Comparison of ENCODE assay signal across 21 cellular contexts in genomic region chr14:38187475-38187874, GRCh38. TPM values are rescaled to one million over a fixed set of nuclear protein-coding genes. Genes with fewer than 3 reads are reported as not detected.
DNase-seq lines count a peak whose midpoint lies in the region; ATAC-seq and TF ChIP-seq lines count a peak whose summit lies in the region.
"Had no signal": no experiment of that assay in that cellular context is flagged by ENCODE, and none has a peak within 500 bp of the region (broad histone marks: within the 10 kb centered on the region; RNA-seq: fewer than 3 reads in every experiment).

No MANE protein-coding gene starts in this region.

- intact Hi-C loops in sigmoid colon (cut with DNase I) = no loop called here

- POLR2A ChIA-PET in RWPE1 (lab: Yijun Ruan, JAX; ENCODE audit: low non-redundant PET) = no interaction called here

- DNase-seq in RWPE1 (ENCODE audit: low spot score) (peak; percentile 39), foreskin keratinocyte (peak in 1 of 2 donors; percentile 29), sigmoid colon (no peak), mesenchymal stem cell (no peak)
- DNase-seq: CD4-positive, alpha-beta T cell; COR-L47; DMS 273 treated with DMSO at 0.1 percent for 48 hours; KG1; NCI-H1105; NCI-H146; NCI-H2029; NCI-H345; NCI-H524; NCI-H82; SHP77 had no signal

- H3K27me3 ChIP-seq in HUES6 (ENCODE audit: control insufficient read depth, insufficient read depth, low read length) (no peaks in the 10 kb centered on the region), foreskin keratinocyte (no peaks in the 10 kb centered on the region), sigmoid colon (no peaks in the 10 kb centered on the region), mesenchymal stem cell (ENCODE audit: control insufficient read depth in 1 of 2, insufficient read depth in 1 of 2, low read length in 2 of 2) (peaks cover 0 to 27% of the 10 kb centered on the region in 2 experiments)

- H2BK5ac ChIP-seq in mesenchymal stem cell (ENCODE audit: low read depth, low read length, poor library complexity, severe bottlenecking) = no peak overlapping the region

- no peak overlapping the region for H2AK5ac ChIP-seq in mesenchymal stem cell (ENCODE audit: low read length, severe bottlenecking)

- H3K4ac ChIP-seq in mesenchymal stem cell (ENCODE audit: low read depth in 1 of 2, low read length in 2 of 2) = no peak overlapping the region

- H2BK15ac ChIP-seq in mesenchymal stem cell (ENCODE audit: low read depth, poor library complexity, severe bottlenecking) = no peak overlapping the region

- H3K4me3 ChIP-seq in HUES6 (ENCODE audit: low read depth, low read length) = no peak overlapping the region
- no peak overlapping the region for H3K4me3 ChIP-seq in sigmoid colon
- H3K4me3 ChIP-seq in mesenchymal stem cell (ENCODE audit: insufficient read depth in 1 of 2, low read depth in 1 of 2, low read length in 2 of 2) = no peak overlapping the region

- H2BK12ac ChIP-seq in mesenchymal stem cell (ENCODE audit: low read length in 2 of 2) = no peak overlapping the region

- 37 to 73% methylated on average over 2 of the region's 2 CpGs for WGBS in sigmoid colon, 2 donors
- 93% methylated on average over 2 of the region's 2 CpGs for WGBS in mesenchymal stem cell

- H3K18ac ChIP-seq in mesenchymal stem cell (ENCODE audit: low read depth in 1 of 2, low read length in 2 of 2) = no peak overlapping the region

- CTCF ChIA-PET in RWPE1 (lab: Yijun Ruan, JAX) = interaction anchor here (0.5 kb wide), 1 partner anchor 672 kb away, joined by 3 read pairs; no protein-coding TSS in a partner anchor

- H3K9ac ChIP-seq in HUES6 (ENCODE audit: low read length) (no peak overlapping the region), mesenchymal stem cell (ENCODE audit: low read length) (no peak overlapping the region)

- H3K36me3 ChIP-seq in HUES6 (ENCODE audit: control insufficient read depth, insufficient read depth, low read length) (peaks cover 12% of the 10 kb centered on the region), sigmoid colon (no peaks in the 10 kb centered on the region), mesenchymal stem cell (ENCODE audit: control insufficient read depth in 1 of 2, insufficient read depth in 2 of 2, low read depth in 1 of 2, low read length in 2 of 2) (no peaks in the 10 kb centered on the region)

- TF ChIP-seq CTCF in RWPE1 (conservative IDR thresholded peaks at IDR 0.05; ENCODE audit: low read depth) (no peak), foreskin keratinocyte (conservative IDR thresholded peaks at IDR 0.05) (no peak), sigmoid colon (IDR thresholded peaks at IDR 0.05) (no peak)

- TF ChIP-seq POLR2A in sigmoid colon (IDR thresholded peaks at IDR 0.05) = no peak

- H4K91ac ChIP-seq in mesenchymal stem cell (ENCODE audit: low read length) = no peak overlapping the region

- no peaks in the 10 kb centered on the region for H3K79me1 ChIP-seq in mesenchymal stem cell (replicated peaks; ENCODE audit: low read length, poor library complexity, severe bottlenecking)

- no peak overlapping the region for H2BK120ac ChIP-seq in mesenchymal stem cell (ENCODE audit: low read depth, low read length)

- no peak overlapping the region for H3K14ac ChIP-seq in mesenchymal stem cell (ENCODE audit: low read length in 2 of 2)

- no peak overlapping the region for H3K4me2 ChIP-seq in mesenchymal stem cell (ENCODE audit: low read length, poor library complexity, severe bottlenecking)

- no peak overlapping the region for H3K23ac ChIP-seq in mesenchymal stem cell (ENCODE audit: low read length in 2 of 2)

- H4K8ac ChIP-seq in mesenchymal stem cell (ENCODE audit: low read length) = no peak overlapping the region

- peak; percentile 64 for ATAC-seq in foreskin keratinocyte
- no peak for ATAC-seq in GM19463 (IDR thresholded peaks at IDR 0.05; ENCODE audit: unreplicated experiment)
- no peak for ATAC-seq in HG03039 (IDR thresholded peaks at IDR 0.05; ENCODE audit: unreplicated experiment)

- TF ChIP-seq EP300 in sigmoid colon (IDR thresholded peaks at IDR 0.05) = no peak

- no peak overlapping the region for H2AFZ ChIP-seq in mesenchymal stem cell (ENCODE audit: low read depth, low read length)

- H3K27ac ChIP-seq in HUES6 (ENCODE audit: low read depth, low read length) (peak overlapping the region; percentile 45; the same call in 1 of the 2 replicates), RWPE1 (no peak overlapping the region), foreskin keratinocyte (no peak overlapping the region), sigmoid colon (no peak overlapping the region), mesenchymal stem cell (ENCODE audit: low read length, poor library complexity, severe bottlenecking) (no peak overlapping the region)

- H3K9me3 ChIP-seq in HUES6 (ENCODE audit: control insufficient read depth, insufficient read depth, low read depth, low read length) (no peaks in the 10 kb centered on the region; the same call in 1 of the 2 replicates), sigmoid colon (no peaks in the 10 kb centered on the region), mesenchymal stem cell (ENCODE audit: control insufficient read depth, low read length) (no peaks in the 10 kb centered on the region)

- H3K4me1 ChIP-seq in HUES6 (ENCODE audit: control insufficient read depth, insufficient read depth, low read length) (peaks cover 35% of the 10 kb centered on the region), foreskin keratinocyte (no peaks in the 10 kb centered on the region), sigmoid colon (no peaks in the 10 kb centered on the region), mesenchymal stem cell (ENCODE audit: control insufficient read depth, insufficient read depth, low read depth, low read length) (no peaks in the 10 kb centered on the region)

RNA-seq across cellular contexts. Expression of gene SSTR1, which starts 20.2 kb away (rescaled TPM):
- not detected in 2 replicates for total RNA-seq in foreskin keratinocyte
- polyA plus RNA-seq in foreskin keratinocyte = not detected in 2 replicates
- total RNA-seq in sigmoid colon = 1 to 10 TPM in 1 of 4 donors, under 1 TPM in 3; under 0.01 to 1.7 (median 0.22) TPM
- 1 to 10 TPM; 2.1 to 3.0 (median 2.2) TPM for polyA plus RNA-seq in sigmoid colon
- 2.7 TPM for polyA plus RNA-seq in mesenchymal stem cell (2013, experiment 1 of 2)
- 2.8 TPM for polyA plus RNA-seq in mesenchymal stem cell (2013, experiment 2 of 2)
- total RNA-seq: CD4-positive, alpha-beta T cell; G401; H4; HT1080 had no signal
